ENCODE assay signal across 18 cellular contexts in the genomic region with DNA sequence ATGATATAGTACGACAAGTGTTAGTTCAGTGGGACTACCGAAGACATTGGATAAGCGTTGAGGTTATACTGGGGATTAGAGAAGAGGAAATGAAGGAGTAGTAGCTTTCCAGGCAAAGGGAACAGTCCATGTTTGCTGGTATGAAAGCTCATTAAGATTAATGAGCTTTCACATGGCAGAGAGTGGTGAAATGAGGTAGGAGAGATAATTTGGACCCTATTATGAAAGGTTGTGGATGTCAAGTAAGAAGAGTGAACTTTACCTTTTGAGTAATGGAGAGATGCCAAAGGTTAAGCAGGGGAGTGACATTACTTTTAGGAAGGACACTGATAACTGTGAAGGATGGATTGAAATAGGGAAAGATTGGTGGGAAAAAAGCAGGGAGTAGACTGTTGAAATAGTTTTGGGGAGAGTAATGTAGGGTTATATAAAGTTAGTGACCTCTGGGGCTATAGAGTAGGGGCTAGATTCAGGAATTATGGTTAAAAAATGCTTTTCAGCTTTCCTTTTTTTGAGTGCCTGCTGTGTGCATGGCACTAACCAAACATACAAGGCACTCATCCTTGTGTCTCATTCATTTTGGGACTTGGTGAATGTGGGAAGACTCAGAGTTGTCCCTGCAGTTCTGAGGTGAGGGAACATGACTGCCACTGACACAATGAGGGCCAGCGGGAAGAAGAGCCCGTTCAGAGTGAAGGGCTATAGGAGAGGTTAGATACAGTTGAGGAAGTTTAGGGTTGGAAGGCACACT.
"Had no signal": no experiment of that assay in that cellular context is flagged by ENCODE, and none has a peak within 500 bp of the region (broad histone marks: within the 10 kb centered on the region; RNA-seq: fewer than 3 reads in every experiment).

No MANE protein-coding gene starts in this region.

- ATAC-seq: activated T-helper 17 cell treated with anti-CD3 and anti-CD28 coated beads, Interleukin-2, amount 50 U/mL, for 72 hours; left lung; naive thymus-derived CD8-positive, alpha-beta T cell; stimulated activated effector memory CD8-positive, alpha-beta T cell treated with anti-CD3 and anti-CD28 coated beads, Interleukin-12 subunit alpha, Interleukin-12 subunit beta, amount 100 ng/mL, for 72 hours had no signal

- H3K9me3 ChIP-seq: esophagus squamous epithelium, left lung, neutrophil, tibial artery, uterus had no signal

- H3K36me3 ChIP-seq: brain microvascular endothelial cell, esophagus squamous epithelium, left lung, tibial artery, uterus had no signal

- H3K27me3 ChIP-seq: brain microvascular endothelial cell, esophagus squamous epithelium, left lung, neutrophil, tibial artery, uterus had no signal

- DNase-seq: activated CD4-positive, CD25-positive, alpha-beta regulatory T cell treated with anti-CD3 and anti-CD28 coated beads, Interleukin-2, amount 50 U/mL, for 72 hours; activated naive CD4-positive, alpha-beta T cell treated with Interleukin-2 at 50 U/mL for 16 hours; activated T-cell treated with anti-CD3 and anti-CD28 coated beads for 4 hours; anterior cingulate cortex; brain microvascular endothelial cell; cortex of kidney; effector CD4-positive, alpha-beta T cell; esophagus squamous epithelium; hippocampal formation; left lung; naive thymus-derived CD8-positive, alpha-beta T cell; tibial artery; uterus had no signal

- H3K4me3 ChIP-seq: left lung, uterus had no signal

- H3K27ac ChIP-seq: brain microvascular endothelial cell, esophagus squamous epithelium, left lung, neutrophil, uterus had no signal

- FAIRE-seq: endothelial cell of umbilical vein, keratinocyte had no signal
